24 cellular contexts compared by ENCODE assay signal in the genomic region with DNA sequence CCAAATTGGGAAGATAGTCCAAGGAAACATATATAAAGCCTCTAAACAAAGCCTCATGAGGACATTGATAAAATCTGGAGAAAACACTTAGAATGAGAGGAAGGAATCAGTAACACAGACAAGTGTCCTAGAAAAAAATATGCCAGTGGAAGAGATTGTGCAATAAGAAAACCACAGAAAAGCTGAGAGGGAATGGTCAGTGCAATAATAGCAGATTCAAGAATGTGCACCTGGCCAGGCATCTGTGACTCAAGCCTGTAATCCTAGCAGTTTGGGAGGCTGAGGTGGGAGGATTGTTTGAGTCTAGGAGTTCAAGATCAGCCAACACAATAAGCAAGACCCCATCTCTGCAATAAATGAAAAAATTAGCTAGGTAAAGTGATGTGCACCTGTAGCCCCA.
DNase-seq lines count a peak whose midpoint lies in the region; ATAC-seq and TF ChIP-seq lines count a peak whose summit lies in the region.
"Had no signal": no experiment of that assay in that cellular context is flagged by ENCODE, and none has a peak within 500 bp of the region (broad histone marks: within the 10 kb centered on the region; RNA-seq: fewer than 3 reads in every experiment).

No MANE protein-coding gene starts in this region.

- in situ Hi-C loops in astrocyte of the spinal cord (cut with HindIII; ENCODE audit: low sequenced_read_pairs): no loop called here
- in situ Hi-C loops in GM13976 (cut with MboI; ENCODE audit: low sequenced_read_pairs, unreplicated experiment): no loop called here

- no peak for ATAC-seq in stimulated activated naive CD8-positive, alpha-beta T cell treated with anti-CD3 and anti-CD28 coated beads, Interleukin-15, amount 100 ng/mL, for 72 hours
- ATAC-seq: activated T-cell treated with anti-CD3 and anti-CD28 coated beads, Interleukin-2, amount 50 U/mL, for 72 hours; gastrocnemius medialis; left ventricle myocardium superior; Right ventricle myocardium inferior; sciatic nerve had no signal

- DNase-seq in ELR (ENCODE audit: low read depth) (peak; percentile 12), MV-4-11 (lab: John Stamatoyannopoulos, UW) (peak; percentile 4), astrocyte of the spinal cord (ENCODE audit: low read depth, low spot score) (peak; percentile 76), islet precursor cell (peak; percentile 69), GM10266 (ENCODE audit: extremely low spot score) (no peak), GM13976 (ENCODE audit: low spot score) (no peak), NCI-H187 treated with DMSO at 0.1 percent for 48 hours (lab: John Stamatoyannopoulos, UW) (no peak)
- DNase-seq in stimulated activated naive CD8-positive, alpha-beta T cell treated with anti-CD3 and anti-CD28 coated beads, Interleukin-15, amount 100 ng/mL, for 72 hours: no peak
- DNase-seq: activated B cell treated with CpG ODN at 0.5 μM for 24 hours; activated naive CD8-positive, alpha-beta T cell treated with anti-CD3 and anti-CD28 coated beads, Interleukin-2, amount 10 ng/mL, durations not matched to agents 7 days and 5 days; activated T-cell treated with anti-CD3 and anti-CD28 coated beads, Interleukin-2, amount 50 U/mL, for 72 hours; CD4-positive, alpha-beta T cell; DMS79 treated with DMSO at 0.1 percent for 48 hours; gastrocnemius medialis; KBM-7; left ventricle myocardium superior; NCI-H1417; NCI-H2171 treated with DMSO at 0.1 percent for 48 hours; nucleus accumbens; stimulated activated CD4-positive, alpha-beta T cell treated with anti-CD3 and anti-CD28 coated beads, Interleukin-1b, Interleukin-23, amount 100 ng/mL, for 48 hours had no signal

- no peak overlapping the region for H3K4me3 ChIP-seq in astrocyte of the spinal cord (ENCODE audit: low read depth, low read length)
- H3K4me3 ChIP-seq: gastrocnemius medialis, vagina had no signal

- no peaks in the 10 kb centered on the region for H3K27me3 Mint-ChIP-seq in stimulated activated naive CD8-positive, alpha-beta T cell treated with anti-CD3 and anti-CD28 coated beads, Interleukin-15, amount 100 ng/mL, for 72 hours
- H3K27me3 Mint-ChIP-seq: activated B cell treated with CpG ODN at 0.5 μM for 24 hours; activated naive CD8-positive, alpha-beta T cell treated with anti-CD3 and anti-CD28 coated beads, Interleukin-2, amount 10 ng/mL, durations not matched to agents 7 days and 5 days; CD4-positive, alpha-beta T cell had no signal

- H3K9me3 Mint-ChIP-seq in stimulated activated naive CD8-positive, alpha-beta T cell treated with anti-CD3 and anti-CD28 coated beads, Interleukin-15, amount 100 ng/mL, for 72 hours: peaks cover 0 to 13% of the 10 kb centered on the region in 2 donors

- TF ChIP-seq CTCF in astrocyte of the spinal cord (IDR thresholded peaks at IDR 0.05; ENCODE audit: low read depth, low read length) (no peak), GM10266 (IDR thresholded peaks at IDR 0.05; ENCODE audit: control insufficient read depth, insufficient read depth, low read depth, missing control alignments) (no peak), GM13976 (IDR thresholded peaks at IDR 0.05; ENCODE audit: borderline replicate concordance, control extremely low read depth, extremely low read depth, insufficient read depth, missing control alignments) (no peak)

- H3K4me1 Mint-ChIP-seq in stimulated activated naive CD8-positive, alpha-beta T cell treated with anti-CD3 and anti-CD28 coated beads, Interleukin-15, amount 100 ng/mL, for 72 hours: no peaks in the 10 kb centered on the region
- H3K4me1 Mint-ChIP-seq: activated B cell treated with CpG ODN at 0.5 μM for 24 hours; activated naive CD8-positive, alpha-beta T cell treated with anti-CD3 and anti-CD28 coated beads, Interleukin-2, amount 10 ng/mL, durations not matched to agents 7 days and 5 days had no signal

- no peak overlapping the region for H3K4me3 Mint-ChIP-seq in stimulated activated naive CD8-positive, alpha-beta T cell treated with anti-CD3 and anti-CD28 coated beads, Interleukin-15, amount 100 ng/mL, for 72 hours
- H3K4me3 Mint-ChIP-seq: activated B cell treated with CpG ODN at 0.5 μM for 24 hours; activated naive CD8-positive, alpha-beta T cell treated with anti-CD3 and anti-CD28 coated beads, Interleukin-2, amount 10 ng/mL, durations not matched to agents 7 days and 5 days; activated T-cell treated with anti-CD3 and anti-CD28 coated beads, Interleukin-2, amount 50 U/mL, for 72 hours; CD4-positive, alpha-beta T cell; T-helper 1 cell treated with Interleukin-12 subunit alpha and Interleukin-12 subunit beta and Interleukin-4 antibody, amounts not matched to agents 30 μg/mL and 1 μg/mL, for 36 hours had no signal

- no peak overlapping the region for H3K27ac Mint-ChIP-seq in stimulated activated naive CD8-positive, alpha-beta T cell treated with anti-CD3 and anti-CD28 coated beads, Interleukin-15, amount 100 ng/mL, for 72 hours
- H3K27ac Mint-ChIP-seq: activated B cell treated with CpG ODN at 0.5 μM for 24 hours; activated naive CD8-positive, alpha-beta T cell treated with anti-CD3 and anti-CD28 coated beads, Interleukin-2, amount 10 ng/mL, durations not matched to agents 7 days and 5 days; activated T-cell treated with anti-CD3 and anti-CD28 coated beads, Interleukin-2, amount 50 U/mL, for 72 hours; CD4-positive, alpha-beta T cell; T-helper 1 cell treated with Interleukin-12 subunit alpha and Interleukin-12 subunit beta and Interleukin-4 antibody, amounts not matched to agents 30 μg/mL and 1 μg/mL, for 36 hours had no signal

Comparison
In these comparisons a context has a peak if more than half of its experiments do, and no peak if none do; other contexts are left out.
1. DNase-seq: peak in ELR (single experiment), MV-4-11 (single experiment), astrocyte of the spinal cord (single experiment) and islet precursor cell (single experiment); none in stimulated activated naive CD8-positive, alpha-beta T cell treated with anti-CD3 and anti-CD28 coated beads, Interleukin-15, amount 100 ng/mL, for 72 hours (0 of 2), GM10266 (single experiment), GM13976 (single experiment) and NCI-H187 treated with DMSO at 0.1 percent for 48 hours (single experiment).